1 cellular context compared by ENCODE assay signal in the genomic region with DNA sequence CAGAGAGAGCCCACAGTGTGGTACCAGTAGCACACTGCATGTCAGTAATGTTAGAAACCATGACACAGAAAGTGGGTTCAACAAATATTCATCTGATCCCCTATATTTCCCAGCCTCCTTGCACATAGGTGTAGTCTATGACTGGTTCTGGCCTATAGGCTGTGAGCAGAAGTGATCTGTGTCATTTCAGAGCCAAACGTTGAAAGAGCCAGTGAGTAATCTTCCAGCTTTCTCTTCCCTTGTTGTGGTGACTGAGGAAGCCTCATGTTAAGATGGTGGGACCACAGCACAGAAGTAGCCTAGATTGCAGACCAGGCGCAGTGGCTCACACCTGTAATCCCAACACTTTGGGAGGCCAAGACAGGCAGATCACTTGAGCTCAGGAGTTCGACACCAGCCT.
TF ChIP-seq lines count a peak whose summit lies in the region.

No MANE protein-coding gene starts in this region.

TF ChIP-seq in GM12878, 131 proteins besides CTCF, POLR2A, EP300 and RAD21:
- TF ChIP-seq RUNX3 (IDR thresholded peaks at IDR 0.05; ENCODE audit: low read length) (peak; percentile 21; the same call in 1 of the 2 replicates), SIN3A (IDR thresholded peaks at IDR 0.05; ENCODE audit: low read depth, low read length) (no peak)
- TF ChIP-seq, protein P1, sequence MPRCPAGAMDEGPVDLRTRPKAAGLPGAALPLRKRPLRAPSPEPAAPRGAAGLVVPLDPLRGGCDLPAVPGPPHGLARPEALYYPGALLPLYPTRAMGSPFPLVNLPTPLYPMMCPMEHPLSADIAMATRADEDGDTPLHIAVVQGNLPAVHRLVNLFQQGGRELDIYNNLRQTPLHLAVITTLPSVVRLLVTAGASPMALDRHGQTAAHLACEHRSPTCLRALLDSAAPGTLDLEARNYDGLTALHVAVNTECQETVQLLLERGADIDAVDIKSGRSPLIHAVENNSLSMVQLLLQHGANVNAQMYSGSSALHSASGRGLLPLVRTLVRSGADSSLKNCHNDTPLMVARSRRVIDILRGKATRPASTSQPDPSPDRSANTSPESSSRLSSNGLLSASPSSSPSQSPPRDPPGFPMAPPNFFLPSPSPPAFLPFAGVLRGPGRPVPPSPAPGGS (IDR thresholded peaks at IDR 0.05; ENCODE audit: borderline replicate concordance, insufficient read depth, low read depth, low read length, poor library complexity, severe bottlenecking), result peak; percentile 26
TF ChIP-seq in GM12878: peak in this region for 2.
